In genomic region chr3:73433079-73433478, GRCh38 we compare ENCODE assay signal across 14 cellular contexts.
"Had no signal": no experiment of that assay in that cellular context is flagged by ENCODE, and none has a peak within 500 bp of the region (broad histone marks: within the 10 kb centered on the region; RNA-seq: fewer than 3 reads in every experiment).

No MANE protein-coding gene starts in this region.

- H3K27ac ChIP-seq: epithelial cell of prostate had no signal

- H3K9me3 Mint-ChIP-seq: activated naive CD4-positive, alpha-beta T cell treated with anti-CD3 and anti-CD28 coated beads for 36 hours; activated T-helper 17 cell treated with anti-CD3 and anti-CD28 coated beads, Interleukin-2, amount 50 U/mL, for 72 hours; natural killer cell; stimulated activated naive CD8-positive, alpha-beta T cell treated with anti-CD3 and anti-CD28 coated beads, Interleukin-15, Interleukin-2, amounts not matched to agents 100 ng/mL and 50 ng/mL, for 24 hours had no signal

- H3K4me1 Mint-ChIP-seq: activated T-helper 17 cell treated with anti-CD3 and anti-CD28 coated beads, Interleukin-2, amount 50 U/mL, for 72 hours; natural killer cell; T-helper 17 cell had no signal

- H3K4me3 Mint-ChIP-seq: activated naive CD4-positive, alpha-beta T cell treated with anti-CD3 and anti-CD28 coated beads for 36 hours; activated T-helper 17 cell treated with anti-CD3 and anti-CD28 coated beads, Interleukin-2, amount 50 U/mL, for 72 hours; natural killer cell; stimulated activated naive CD8-positive, alpha-beta T cell treated with anti-CD3 and anti-CD28 coated beads, Interleukin-15, Interleukin-2, amounts not matched to agents 100 ng/mL and 50 ng/mL, for 24 hours; T-helper 17 cell had no signal

- DNase-seq: activated CD4-positive, alpha-beta T cell treated with anti-CD3 and anti-CD28 coated beads, Interleukin-2, amount 50 U/mL, for 1 hour; activated CD4-positive, CD25-positive, alpha-beta regulatory T cell; activated T-cell treated with anti-CD3 and anti-CD28 coated beads for 4 hours; central memory CD4-positive, alpha-beta T cell; cortex of kidney; effector memory CD4-positive, alpha-beta T cell; natural killer cell; stimulated activated CD4-positive, alpha-beta T cell treated with anti-CD3 and anti-CD28 coated beads, Interleukin-4, amount 100 ng/mL, for 24 hours; T-helper 17 cell had no signal

- ATAC-seq: activated T-helper 17 cell treated with anti-CD3 and anti-CD28 coated beads, Interleukin-2, amount 50 U/mL, for 72 hours; left colon; natural killer cell; T-helper 17 cell had no signal

- H3K27ac Mint-ChIP-seq: activated naive CD4-positive, alpha-beta T cell treated with anti-CD3 and anti-CD28 coated beads for 36 hours; activated T-helper 17 cell treated with anti-CD3 and anti-CD28 coated beads, Interleukin-2, amount 50 U/mL, for 72 hours; natural killer cell; stimulated activated naive CD8-positive, alpha-beta T cell treated with anti-CD3 and anti-CD28 coated beads, Interleukin-15, Interleukin-2, amounts not matched to agents 100 ng/mL and 50 ng/mL, for 24 hours had no signal

- H3K36me3 Mint-ChIP-seq: natural killer cell had no signal
